24 cellular contexts compared by ENCODE assay signal in genomic region chr2:226738191-226738820, GRCh38.
A peak's percentile ranks its signal among the peaks of the same experiment; 100 is the strongest.
DNase-seq lines count a peak whose midpoint lies in the region; ATAC-seq, FAIRE-seq and TF ChIP-seq lines count a peak whose summit lies in the region.
"Had no signal": no experiment of that assay in that cellular context is flagged by ENCODE, and none has a peak within 500 bp of the region (broad histone marks: within the 10 kb centered on the region; RNA-seq: fewer than 3 reads in every experiment).

No MANE protein-coding gene starts in this region.

- CTCF ChIA-PET in AG04450 (lab: Charles Lee), result no interaction called here
- CTCF ChIA-PET in PC-3 (lab: Charles Lee), result no interaction called here

- no peak overlapping the region for H3K4me3 ChIP-seq in AG04450 (ENCODE audit: low read depth, low read length)
- no peak overlapping the region for H3K4me3 ChIP-seq in PC-3 (ENCODE audit: low read length)
- no peak overlapping the region for H3K4me3 ChIP-seq in epithelial cell of esophagus (ENCODE audit: low read length)
- no peak overlapping the region for H3K4me3 ChIP-seq in prostate gland
- no peak overlapping the region for H3K4me3 ChIP-seq in tibial nerve
- H3K4me3 ChIP-seq: lung, pancreas, vagina had no signal

- ATAC-seq in PC-3, result no peak
- no peak for ATAC-seq in GM21390 (IDR thresholded peaks at IDR 0.05; ENCODE audit: unreplicated experiment)
- ATAC-seq: esophagus mucosa had no signal

- H2AFZ ChIP-seq in PC-3 (ENCODE audit: low read length), result no peak overlapping the region

- peak overlapping the region; percentile 12 for H3K27ac ChIP-seq in AG04450 (ENCODE audit: low read depth, low read length)
- no peak overlapping the region for H3K27ac ChIP-seq in PC-3 (ENCODE audit: low read length)
- H3K27ac ChIP-seq in prostate gland, result peak overlapping the region; percentile 72 to 83
- H3K27ac ChIP-seq in tibial nerve, result peak overlapping the region in 2 of 4 donors; percentile 11 to 34
- H3K27ac ChIP-seq: HL-60, pancreas, RWPE1, vagina had no signal

- POLR2A ChIA-PET in AG04450 (lab: Yijun Ruan, JAX), result interaction anchor here (1.1 kb wide), 1 partner anchor 261 kb away, joined by 3 read pairs; no protein-coding TSS in a partner anchor
- POLR2A ChIA-PET in PC-3 (lab: Charles Lee; ENCODE audit: unreplicated experiment), result no interaction called here

- H3F3A ChIP-seq in PC-3 (ENCODE audit: low read length, unreplicated experiment), result no peaks in the 10 kb centered on the region

- no peaks in the 10 kb centered on the region for H3K27me3 ChIP-seq in AG04450 (ENCODE audit: control insufficient read depth, insufficient read depth, low read length)
- H3K27me3 ChIP-seq in PC-3 (ENCODE audit: low read length), result no peaks in the 10 kb centered on the region
- H3K27me3 ChIP-seq in prostate gland (replicated peaks; ENCODE audit: insufficient read depth), result no peaks in the 10 kb centered on the region
- H3K27me3 ChIP-seq in tibial nerve, result no peaks in the 10 kb centered on the region
- H3K27me3 ChIP-seq: pancreas, vagina had no signal

- WGBS in prostate gland, result 62% methylated on average over 8 of the region's 8 CpGs
- WGBS in tibial nerve, 2 donors, result 86% methylated on average over 8 of the region's 8 CpGs

- intact Hi-C loops in PC-3 (cut with micrococcal nuclease) (no loop called here), prostate gland (cut with DNase I) (no loop called here), posterior cingulate gyrus (cut with DNase I) (no loop called here)

- no peaks in the 10 kb centered on the region for H3K9me2 ChIP-seq in PC-3 (replicated peaks; ENCODE audit: low read length)

- no peak for FAIRE-seq in H54 (lab: Jason Lieb, UNC)
- FAIRE-seq: pancreas, TTC549 had no signal

- H3K36me3 ChIP-seq in PC-3 (ENCODE audit: low read depth, low read length) (peaks cover 40% of the 10 kb centered on the region), prostate gland (no peaks in the 10 kb centered on the region), tibial nerve (no peaks in the 10 kb centered on the region)
- H3K36me3 ChIP-seq: pancreas, vagina had no signal

- H3K9ac ChIP-seq in PC-3 (ENCODE audit: low read length), result no peak overlapping the region

- H4K20me1 ChIP-seq in PC-3 (ENCODE audit: low read length), result no peaks in the 10 kb centered on the region

- H3K79me2 ChIP-seq in PC-3 (ENCODE audit: low read length), result peaks cover 71% of the 10 kb centered on the region

- BruUV-seq in PC-3 (replicated peaks; lab: Mats Ljungman, UMichigan), result no TSS peak

- no peak for DNase-seq in AG04450 (ENCODE audit: low read depth, low spot score)
- DNase-seq in PC-3, result peak; percentile 18
- DNase-seq in epithelial cell of esophagus (ENCODE audit: low read depth), result peak; percentile 34
- peak; percentile 36 for DNase-seq in prostate gland (ENCODE audit: low spot score)
- DNase-seq in posterior cingulate gyrus, result no peak
- DNase-seq in H54 (ENCODE audit: insufficient read length, low spot score), result no peak
- DNase-seq in tibial nerve (ENCODE audit: low spot score in 2 of 2), result no peak
- DNase-seq: activated effector memory CD4-positive, alpha-beta T cell treated with anti-CD3 and anti-CD28 coated beads, Interleukin-2, amount 50 U/mL, for 16 hours; caudate nucleus; CD4-positive, alpha-beta memory T cell; HCEC 1CT; MV-4-11; naive B cell; NCI-H187; pancreas; substantia nigra; SW 1271 had no signal

- no peaks in the 10 kb centered on the region for H3K9me3 ChIP-seq in AG04450 (ENCODE audit: control insufficient read depth, insufficient read depth, low read length)
- H3K9me3 ChIP-seq in PC-3 (ENCODE audit: low read length), result no peaks in the 10 kb centered on the region
- no peaks in the 10 kb centered on the region for H3K9me3 ChIP-seq in prostate gland
- H3K9me3 ChIP-seq in tibial nerve, result no peaks in the 10 kb centered on the region
- H3K9me3 ChIP-seq: pancreas, vagina had no signal

- TF ChIP-seq EP300 in tibial nerve (IDR thresholded peaks at IDR 0.05), result no peak

- no peaks in the 10 kb centered on the region for H3K4me1 ChIP-seq in PC-3 (ENCODE audit: insufficient read depth, low read length)
- H3K4me1 ChIP-seq in prostate gland (replicated peaks), result peaks cover 12% of the 10 kb centered on the region
- H3K4me1 ChIP-seq in tibial nerve, result peaks cover 0 to 64% (median 15%) of the 10 kb centered on the region in 4 donors

- TF ChIP-seq CTCF in AG04450 (IDR thresholded peaks at IDR 0.05; ENCODE audit: low read depth, low read length) (no peak), PC-3 (conservative IDR thresholded peaks at IDR 0.05; ENCODE audit: low read depth, low read length) (no peak), epithelial cell of esophagus (IDR thresholded peaks at IDR 0.05; ENCODE audit: insufficient read depth, low read depth, low read length, missing control alignments) (no peak), prostate gland (IDR thresholded peaks at IDR 0.05) (no peak), tibial nerve (IDR thresholded peaks at IDR 0.05) (no peak)

- no peak overlapping the region for H3K4me2 ChIP-seq in PC-3 (ENCODE audit: low read length)

- TF ChIP-seq POLR2A in prostate gland (IDR thresholded peaks at IDR 0.05), result no peak
- TF ChIP-seq POLR2A in H54 (IDR thresholded peaks at IDR 0.05; ENCODE audit: low read depth, low read length), result no peak
- TF ChIP-seq POLR2A in tibial nerve (IDR thresholded peaks at IDR 0.05), result no peak

Comparison
In these comparisons a context has a peak if more than half of its experiments do, and no peak if none do; other contexts are left out.
1. DNase-seq: peak in PC-3 (single experiment), epithelial cell of esophagus (single experiment) and prostate gland (single experiment); none in AG04450 (single experiment), posterior cingulate gyrus (0 of 10), H54 (single experiment) and tibial nerve (0 of 2).